ENCODE assay signal across 1 cellular context in genomic region chr22:37363593-37363992, GRCh38.
TF ChIP-seq lines count a peak whose summit lies in the region.

No MANE protein-coding gene starts in this region.

TF ChIP-seq in SK-N-SH treated with all-trans-retinoic acid at 6 μM for 48 hours, 23 proteins besides CTCF, POLR2A, EP300 and RAD21 (continued from another document):
- TF ChIP-seq TSHZ2 (CRISPR knock-in tag; IDR thresholded peaks at IDR 0.05): no peak
- TF ChIP-seq ZFP30 (CRISPR knock-in tag; IDR thresholded peaks at IDR 0.05): no peak
